ENCODE assay signal across 26 cellular contexts in genomic region chr5:179832039-179832745, GRCh38. TPM values are rescaled to one million over a fixed set of nuclear protein-coding genes. Genes with fewer than 3 reads are reported as not detected.
DNase-seq lines count a peak whose midpoint lies in the region; ATAC-seq and TF ChIP-seq lines count a peak whose summit lies in the region.
"Had no signal": no experiment of that assay in that cellular context is flagged by ENCODE, and none has a peak within 500 bp of the region (broad histone marks: within the 10 kb centered on the region; RNA-seq: fewer than 3 reads in every experiment).

No MANE protein-coding gene starts in this region.

- H3K9me3 Mint-ChIP-seq in activated T-cell treated with anti-CD3 and anti-CD28 coated beads, Interleukin-2, amount 50 U/mL, for 24 hours: no peaks in the 10 kb centered on the region
- H3K9me3 Mint-ChIP-seq in activated T-cell treated with anti-CD3 and anti-CD28 coated beads, Interleukin-2, amount 50 U/mL, for 4 hours: no peaks in the 10 kb centered on the region

- peak overlapping the region; percentile 61 to 100 (median 71) for H3K27ac ChIP-seq in gastrocnemius medialis
- H3K27ac ChIP-seq: neutrophil, suprapubic skin, uterus had no signal

- H3K36me3 ChIP-seq in gastrocnemius medialis: peaks cover 19 to 90% of the 10 kb centered on the region in 2 donors
- H3K36me3 ChIP-seq: uterus had no signal

- H3K9me3 ChIP-seq in T-helper 17 cell (ENCODE audit: control insufficient read depth, low read length, poor library complexity, severe bottlenecking) (no peaks in the 10 kb centered on the region), gastrocnemius medialis (no peaks in the 10 kb centered on the region)
- H3K9me3 ChIP-seq: mucosa of descending colon, neutrophil, suprapubic skin, uterus had no signal

- H3K27me3 Mint-ChIP-seq in activated T-cell treated with anti-CD3 and anti-CD28 coated beads, Interleukin-2, amount 50 U/mL, for 24 hours: no peaks in the 10 kb centered on the region
- no peaks in the 10 kb centered on the region for H3K27me3 Mint-ChIP-seq in activated T-cell treated with anti-CD3 and anti-CD28 coated beads, Interleukin-2, amount 50 U/mL, for 4 hours (ENCODE audit: low read depth)
- H3K27me3 Mint-ChIP-seq in T-helper 17 cell: no peaks in the 10 kb centered on the region
- H3K27me3 Mint-ChIP-seq: activated CD4-positive, alpha-beta T cell treated with anti-CD3 and anti-CD28 coated beads, Interleukin-2, amount 10 ng/mL, durations not matched to agents 7 days and 5 days had no signal

- intact Hi-C loops in gastrocnemius medialis (cut with DNase I; ENCODE audit: low total_unique reads): loop anchor here (5.0 kb wide), 1 partner anchor 1360 kb away; no protein-coding TSS in a partner anchor

- peaks cover 40% of the 10 kb centered on the region for H3K4me1 Mint-ChIP-seq in activated T-cell treated with anti-CD3 and anti-CD28 coated beads, Interleukin-2, amount 50 U/mL, for 24 hours (ENCODE audit: low read depth)
- peaks cover 28% of the 10 kb centered on the region for H3K4me1 Mint-ChIP-seq in activated T-cell treated with anti-CD3 and anti-CD28 coated beads, Interleukin-2, amount 50 U/mL, for 4 hours (ENCODE audit: low read depth)
- H3K4me1 Mint-ChIP-seq in T-helper 17 cell: peaks cover 23% of the 10 kb centered on the region

- H3K27ac Mint-ChIP-seq in activated T-cell treated with anti-CD3 and anti-CD28 coated beads, Interleukin-2, amount 50 U/mL, for 24 hours: peak overlapping the region; percentile 74
- H3K27ac Mint-ChIP-seq in T-helper 17 cell: peak overlapping the region; percentile 77
- H3K27ac Mint-ChIP-seq: activated CD4-positive, alpha-beta T cell treated with anti-CD3 and anti-CD28 coated beads, Interleukin-2, amount 10 ng/mL, durations not matched to agents 7 days and 5 days had no signal

- in situ Hi-C loops in gastrocnemius medialis (cut with MboI; ENCODE audit: low sequenced_read_pairs in 4 of 4): no loop called here

- peaks cover 92% of the 10 kb centered on the region for H3K36me3 Mint-ChIP-seq in activated T-cell treated with anti-CD3 and anti-CD28 coated beads, Interleukin-2, amount 50 U/mL, for 24 hours (ENCODE audit: low read depth)
- peaks cover 58% of the 10 kb centered on the region for H3K36me3 Mint-ChIP-seq in activated T-cell treated with anti-CD3 and anti-CD28 coated beads, Interleukin-2, amount 50 U/mL, for 4 hours (ENCODE audit: insufficient read depth)
- H3K36me3 Mint-ChIP-seq in T-helper 17 cell (ENCODE audit: low read depth): peaks cover 10% of the 10 kb centered on the region

- H3K4me3 Mint-ChIP-seq in activated T-cell treated with anti-CD3 and anti-CD28 coated beads, Interleukin-2, amount 50 U/mL, for 24 hours: no peak overlapping the region
- no peak overlapping the region for H3K4me3 Mint-ChIP-seq in activated T-cell treated with anti-CD3 and anti-CD28 coated beads, Interleukin-2, amount 50 U/mL, for 4 hours
- peak overlapping the region; percentile 19 for H3K4me3 Mint-ChIP-seq in T-helper 17 cell
- H3K4me3 Mint-ChIP-seq: activated CD4-positive, alpha-beta T cell treated with anti-CD3 and anti-CD28 coated beads, Interleukin-2, amount 10 ng/mL, durations not matched to agents 7 days and 5 days had no signal

- TF ChIP-seq CTCF in gastrocnemius medialis (IDR thresholded peaks at IDR 0.05 in 4 of 5, conservative IDR thresholded peaks at IDR 0.05 in 1 of 5): no peak

- no peak for DNase-seq in activated T-cell treated with anti-CD3 and anti-CD28 coated beads, Interleukin-2, amount 50 U/mL, for 24 hours
- no peak for DNase-seq in activated T-cell treated with anti-CD3 and anti-CD28 coated beads, Interleukin-2, amount 50 U/mL, for 4 hours
- DNase-seq in T-helper 17 cell (no peak), left lobe of liver (ENCODE audit: low spot score) (no peak), gastrocnemius medialis (no peak), iPS-NIHi7 (ENCODE audit: extremely low spot score) (no peak), DMS114 treated with DMSO at 0.1 percent for 48 hours (lab: John Stamatoyannopoulos, UW; ENCODE audit: unreplicated experiment) (no peak), mesenteric fat pad (ENCODE audit: low spot score) (no peak)
- DNase-seq: 8988T; activated CD4-positive, alpha-beta T cell treated with anti-CD3 and anti-CD28 coated beads, Interleukin-2, amount 10 ng/mL, durations not matched to agents 7 days and 5 days; activated CD8-positive, alpha-beta memory T cell treated with anti-CD3 and anti-CD28 coated beads, Interleukin-2, amount 50 U/mL, for 4 hours; activated effector memory CD4-positive, alpha-beta T cell treated with anti-CD3 and anti-CD28 coated beads, Interleukin-2, amount 50 U/mL, for 16 hours; central memory CD4-positive, alpha-beta T cell; GDM1; GOT3; KBM-7; mucosa of descending colon; NCI-H1694 treated with DMSO at 0.1 percent for 48 hours; NCI-H2227 treated with DMSO at 0.1 percent for 48 hours; NCI-H82; OCI-M1; SHP77 treated with DMSO at 0.1 percent for 48 hours; stimulated activated CD8-positive, alpha-beta memory T cell treated with anti-CD3 and anti-CD28 coated beads, Interleukin-4, amount 100 ng/mL, for 48 hours; uterus had no signal

- H3K4me1 ChIP-seq in gastrocnemius medialis: peaks cover 37 to 53% of the 10 kb centered on the region in 2 donors
- H3K4me1 ChIP-seq: uterus had no signal

- H3K4me3 ChIP-seq in gastrocnemius medialis: no peak overlapping the region
- H3K4me3 ChIP-seq: mucosa of descending colon, suprapubic skin, uterus had no signal

- ATAC-seq in activated T-cell treated with anti-CD3 and anti-CD28 coated beads, Interleukin-2, amount 50 U/mL, for 4 hours: no peak
- ATAC-seq in T-helper 17 cell (no peak), left lobe of liver (peak; percentile 61), gastrocnemius medialis (peak in 1 of 2 donors; percentile 1)
- ATAC-seq: mucosa of descending colon had no signal

- H3K27me3 ChIP-seq in gastrocnemius medialis: no peaks in the 10 kb centered on the region
- H3K27me3 ChIP-seq: neutrophil, suprapubic skin, uterus had no signal

- TF ChIP-seq POLR2A in gastrocnemius medialis (IDR thresholded peaks at IDR 0.05): no peak

RNA-seq across cellular contexts. Expression of gene SQSTM1, which starts 11.5 kb away (rescaled TPM):
- total RNA-seq in activated T-cell treated with anti-CD3 and anti-CD28 coated beads, Interleukin-2, amount 50 U/mL, for 4 hours: 100 to 1,000 TPM; 109 to 141 (median 111) TPM
- total RNA-seq in T-helper 17 cell (100 to 1,000 TPM; 446 to 548 TPM), left lobe of liver (361 TPM), gastrocnemius medialis (1,000 to 10,000 TPM; 1,080 to 1,340 (median 1,178) TPM), mesenteric fat pad (600 TPM)

RNA-seq across cellular contexts. Expression of gene MGAT4B, which starts 25.5 kb away (rescaled TPM):
- total RNA-seq in activated T-cell treated with anti-CD3 and anti-CD28 coated beads, Interleukin-2, amount 50 U/mL, for 4 hours: 10 to 100 TPM; 43.6 to 63.7 (median 54.5) TPM
- total RNA-seq in T-helper 17 cell: 100 to 1,000 TPM; 137 to 168 TPM
- 192 TPM for total RNA-seq in left lobe of liver
- total RNA-seq in gastrocnemius medialis: 10 to 100 TPM; 28.3 to 86.0 (median 61.4) TPM
- 87.6 TPM for total RNA-seq in mesenteric fat pad

RNA-seq across cellular contexts. Expression of gene MRNIP, which starts 26.4 kb away (rescaled TPM):
- total RNA-seq in activated T-cell treated with anti-CD3 and anti-CD28 coated beads, Interleukin-2, amount 50 U/mL, for 4 hours: 10 to 100 TPM; 14.9 to 16.1 (median 16.0) TPM
- 10 to 100 TPM; 32.5 to 36.8 TPM for total RNA-seq in T-helper 17 cell
- 12.8 TPM for total RNA-seq in left lobe of liver
- 10 to 100 TPM in 1 of 4 donors, 1 to 10 TPM in 3; 2.9 to 16.1 (median 8.3) TPM for total RNA-seq in gastrocnemius medialis
- total RNA-seq in mesenteric fat pad: 17.3 TPM

RNA-seq across cellular contexts. Expression of gene LTC4S, which starts 38.4 kb away (rescaled TPM):
- total RNA-seq in activated T-cell treated with anti-CD3 and anti-CD28 coated beads, Interleukin-2, amount 50 U/mL, for 4 hours: 1 to 10 TPM in 1 of 3 donors, under 1 TPM in 2; 0.37 to 2.3 (median 0.61) TPM
- total RNA-seq in T-helper 17 cell (1 to 10 TPM; 6.4 to 6.8 TPM), left lobe of liver (2.6 TPM), gastrocnemius medialis (10 to 100 TPM in 1 of 4 donors, 1 to 10 TPM in 3; 1.7 to 12.6 (median 5.6) TPM), mesenteric fat pad (9.6 TPM)
